In genomic region chr4:5592272-5592671, GRCh38 we compare ENCODE assay signal across 24 cellular contexts.
"Had no signal": no experiment of that assay in that cellular context is flagged by ENCODE, and none has a peak within 500 bp of the region (broad histone marks: within the 10 kb centered on the region; RNA-seq: fewer than 3 reads in every experiment).

No MANE protein-coding gene starts in this region.

- H3K27ac ChIP-seq: ascending aorta, cardiac muscle cell, colonic mucosa, neural progenitor cell, transverse colon had no signal

- H3K9me3 ChIP-seq: colonic mucosa, transverse colon had no signal

- H3K27me3 Mint-ChIP-seq: activated CD4-positive, alpha-beta memory T cell treated with anti-CD3 and anti-CD28 coated beads, Interleukin-2, amount 10 ng/mL, durations not matched to agents 7 days and 5 days; activated CD4-positive, alpha-beta T cell treated with anti-CD3 and anti-CD28 coated beads, Interleukin-2, amount 10 ng/mL, durations not matched to agents 7 days and 5 days; activated naive CD4-positive, alpha-beta T cell treated with anti-CD3 and anti-CD28 coated beads, Interleukin-2, amount 10 ng/mL, durations not matched to agents 7 days and 5 days; activated naive CD8-positive, alpha-beta T cell treated with anti-CD3 and anti-CD28 coated beads, Interleukin-2, amount 10 ng/mL, durations not matched to agents 7 days and 5 days had no signal

- H3K36me3 Mint-ChIP-seq: activated naive CD4-positive, alpha-beta T cell treated with anti-CD3 and anti-CD28 coated beads, Interleukin-2, amount 10 ng/mL, durations not matched to agents 7 days and 5 days; activated naive CD8-positive, alpha-beta T cell treated with anti-CD3 and anti-CD28 coated beads, Interleukin-2, amount 10 ng/mL, durations not matched to agents 7 days and 5 days; neural progenitor cell had no signal

- H3K27me3 ChIP-seq: ascending aorta, cardiac muscle cell, colonic mucosa, neural progenitor cell, transverse colon had no signal

- H3K4me3 ChIP-seq: ascending aorta, cardiac muscle cell, colonic mucosa, neural progenitor cell, transverse colon had no signal

- H3K27ac Mint-ChIP-seq: activated CD4-positive, alpha-beta memory T cell treated with anti-CD3 and anti-CD28 coated beads, Interleukin-2, amount 10 ng/mL, durations not matched to agents 7 days and 5 days; activated CD4-positive, alpha-beta T cell treated with anti-CD3 and anti-CD28 coated beads, Interleukin-2, amount 10 ng/mL, durations not matched to agents 7 days and 5 days; activated naive CD4-positive, alpha-beta T cell treated with anti-CD3 and anti-CD28 coated beads, Interleukin-2, amount 10 ng/mL, durations not matched to agents 7 days and 5 days; activated naive CD8-positive, alpha-beta T cell treated with anti-CD3 and anti-CD28 coated beads, Interleukin-2, amount 10 ng/mL, durations not matched to agents 7 days and 5 days; activated T-cell treated with anti-CD3 and anti-CD28 coated beads, Interleukin-2, amount 50 U/mL, for 24 hours; brain; natural killer cell; neural progenitor cell had no signal

- H3K36me3 ChIP-seq: cardiac muscle cell, colonic mucosa, neural progenitor cell, transverse colon had no signal

- H3K4me1 Mint-ChIP-seq: activated CD4-positive, alpha-beta memory T cell treated with anti-CD3 and anti-CD28 coated beads, Interleukin-2, amount 10 ng/mL, durations not matched to agents 7 days and 5 days; activated CD4-positive, alpha-beta T cell treated with anti-CD3 and anti-CD28 coated beads, Interleukin-2, amount 10 ng/mL, durations not matched to agents 7 days and 5 days; activated naive CD4-positive, alpha-beta T cell treated with anti-CD3 and anti-CD28 coated beads, Interleukin-2, amount 10 ng/mL, durations not matched to agents 7 days and 5 days; activated naive CD8-positive, alpha-beta T cell treated with anti-CD3 and anti-CD28 coated beads, Interleukin-2, amount 10 ng/mL, durations not matched to agents 7 days and 5 days; natural killer cell; neural progenitor cell had no signal

- H3K9ac ChIP-seq: neural progenitor cell had no signal

- H3K4me3 Mint-ChIP-seq: activated CD4-positive, alpha-beta memory T cell treated with anti-CD3 and anti-CD28 coated beads, Interleukin-2, amount 10 ng/mL, durations not matched to agents 7 days and 5 days; activated CD4-positive, alpha-beta T cell treated with anti-CD3 and anti-CD28 coated beads, Interleukin-2, amount 10 ng/mL, durations not matched to agents 7 days and 5 days; activated naive CD4-positive, alpha-beta T cell treated with anti-CD3 and anti-CD28 coated beads, Interleukin-2, amount 10 ng/mL, durations not matched to agents 7 days and 5 days; activated naive CD8-positive, alpha-beta T cell treated with anti-CD3 and anti-CD28 coated beads, Interleukin-2, amount 10 ng/mL, durations not matched to agents 7 days and 5 days; activated T-cell treated with anti-CD3 and anti-CD28 coated beads, Interleukin-2, amount 50 U/mL, for 24 hours; brain; natural killer cell; neural progenitor cell had no signal

- DNase-seq: activated CD4-positive, alpha-beta memory T cell treated with anti-CD3 and anti-CD28 coated beads, Interleukin-2, amount 10 ng/mL, durations not matched to agents 7 days and 5 days; activated CD4-positive, alpha-beta T cell treated with anti-CD3 and anti-CD28 coated beads for 1 hour; activated CD4-positive, alpha-beta T cell treated with anti-CD3 and anti-CD28 coated beads, Interleukin-2, amount 10 ng/mL, durations not matched to agents 7 days and 5 days; activated CD8-positive, alpha-beta memory T cell treated with anti-CD3 and anti-CD28 coated beads, Interleukin-2, amount 50 U/mL, for 48 hours; activated gamma-delta T cell; activated naive CD4-positive, alpha-beta T cell treated with anti-CD3 and anti-CD28 coated beads, Interleukin-2, amount 10 ng/mL, durations not matched to agents 7 days and 5 days; activated naive CD8-positive, alpha-beta T cell treated with anti-CD3 and anti-CD28 coated beads, Interleukin-2, amount 10 ng/mL, durations not matched to agents 7 days and 5 days; activated T-cell treated with anti-CD3 and anti-CD28 coated beads, Interleukin-2, amount 50 U/mL, for 24 hours; cerebellar nuclear complex; colonic mucosa; effector CD8-positive, alpha-beta T cell; left cardiac atrium; mesenchymal stem cell; natural killer cell; occipital lobe; right cardiac atrium; stimulated activated CD4-positive, alpha-beta T cell treated with anti-CD3 and anti-CD28 coated beads, Interleukin-15, amount 100 ng/mL, for 24 hours; stimulated activated naive CD4-positive, alpha-beta T cell; T1000; transverse colon had no signal

- ATAC-seq: left cardiac atrium, natural killer cell, right cardiac atrium had no signal

- H3K4me1 ChIP-seq: ascending aorta, colonic mucosa, neural progenitor cell, transverse colon had no signal
